Comparison of ENCODE assay signal across 1 cellular context in genomic region chr1:156054500-156055342, GRCh38.
TF ChIP-seq lines count a peak whose summit lies in the region.

Gene LAMTOR2 (plus strand): TSS chr1:156054782. CDS start chr1:156054890, 108 bp downstream.

TF ChIP-seq in HepG2, 621 proteins besides CTCF, POLR2A, EP300 and RAD21 (continued from another document and continues in another):
- TF ChIP-seq, protein P1, sequence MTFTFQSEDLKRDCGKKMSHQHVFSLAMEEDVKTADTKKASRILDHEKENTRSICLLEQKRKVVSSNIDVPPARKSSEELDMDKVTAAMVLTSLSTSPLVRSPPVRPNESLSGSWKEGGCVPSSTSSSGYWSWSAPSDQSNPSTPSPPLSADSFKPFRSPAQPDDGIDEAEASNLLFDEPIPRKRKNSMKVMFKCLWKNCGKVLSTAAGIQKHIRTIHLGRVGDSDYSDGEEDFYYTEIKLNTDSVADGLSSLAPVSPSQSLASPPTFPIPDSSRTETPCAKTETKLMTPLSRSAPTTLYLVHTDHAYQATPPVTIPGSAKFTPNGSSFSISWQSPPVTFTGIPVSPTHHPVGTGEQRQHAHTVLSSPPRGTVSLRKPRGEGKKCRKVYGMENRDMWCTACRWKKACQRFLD (CRISPR knock-in tag; IDR thresholded peaks at IDR 0.05; ENCODE audit: borderline replicate concordance), result 0 out of 2 replicates have a peak, but pooled peaks have one; percentile 56
- TF ChIP-seq ZNF251 (CRISPR knock-in tag; IDR thresholded peaks at IDR 0.05) (no peak), HMG20A (CRISPR knock-in tag; IDR thresholded peaks at IDR 0.05; ENCODE audit: borderline replicate concordance) (no peak), ATRX (CRISPR knock-in tag; IDR thresholded peaks at IDR 0.05; ENCODE audit: borderline replicate concordance) (no peak), REPIN1 (CRISPR knock-in tag; IDR thresholded peaks at IDR 0.05; ENCODE audit: borderline replicate concordance, low read depth) (peak; percentile 49; the same call in 1 of the 2 replicates), HOXA9 (CRISPR knock-in tag; IDR thresholded peaks at IDR 0.05; ENCODE audit: borderline replicate concordance) (no peak), ZSCAN31 (CRISPR knock-in tag; IDR thresholded peaks at IDR 0.05; ENCODE audit: low read depth) (peak; percentile 75; the same call in 1 of the 2 replicates), SP140L (CRISPR knock-in tag; IDR thresholded peaks at IDR 0.05; ENCODE audit: borderline replicate concordance) (no peak), TSC22D2 (CRISPR knock-in tag; IDR thresholded peaks at IDR 0.05; ENCODE audit: borderline replicate concordance) (peak; percentile 45; the same call in 1 of the 2 replicates), ZNF547 (CRISPR knock-in tag; IDR thresholded peaks at IDR 0.05) (peak; percentile 44; the same call in 1 of the 2 replicates), ZFY (CRISPR knock-in tag; IDR thresholded peaks at IDR 0.05) (peak; percentile 97), NFE2 (CRISPR knock-in tag; IDR thresholded peaks at IDR 0.05) (no peak), ARHGAP35 (CRISPR knock-in tag; IDR thresholded peaks at IDR 0.05; ENCODE audit: borderline replicate concordance) (peak; percentile 62; the same call in 1 of the 2 replicates), RFX3 (CRISPR knock-in tag; IDR thresholded peaks at IDR 0.05) (no peak), ARNT2 (CRISPR knock-in tag; IDR thresholded peaks at IDR 0.05; ENCODE audit: low read depth) (peak; percentile 69; the same call in 1 of the 2 replicates), ZKSCAN8 (CRISPR knock-in tag; IDR thresholded peaks at IDR 0.05; ENCODE audit: borderline replicate concordance) (peak; percentile 39; the same call in 1 of the 2 replicates), ZNF503 (CRISPR knock-in tag; IDR thresholded peaks at IDR 0.05) (peak; percentile 41; the same call in 1 of the 2 replicates), HCFC1 (IDR thresholded peaks at IDR 0.05; ENCODE audit: low read depth, low read length) (peak; percentile 99), PHF5A (CRISPR knock-in tag; IDR thresholded peaks at IDR 0.05; ENCODE audit: low read depth, unreplicated experiment) (no peak), POLR2G (IDR thresholded peaks at IDR 0.05; ENCODE audit: low read depth, low read length) (peak; percentile 80), CSRNP2 (CRISPR knock-in tag; conservative IDR thresholded peaks at IDR 0.05; ENCODE audit: low read depth) (no peak), ZKSCAN1 (IDR thresholded peaks at IDR 0.05; ENCODE audit: low read length) (no peak), EHMT2 (IDR thresholded peaks at IDR 0.05; ENCODE audit: borderline replicate concordance, low read depth, low read length) (no peak), JDP2 (CRISPR knock-in tag; IDR thresholded peaks at IDR 0.05; ENCODE audit: borderline replicate concordance) (no peak), RFXANK (CRISPR knock-in tag; IDR thresholded peaks at IDR 0.05) (no peak), TRIM24 (CRISPR knock-in tag; IDR thresholded peaks at IDR 0.05) (no peak), ZNF549 (CRISPR knock-in tag; IDR thresholded peaks at IDR 0.05) (no peak), ZFP1 (CRISPR knock-in tag; IDR thresholded peaks at IDR 0.05) (0 out of 2 replicates have a peak, but pooled peaks have one; percentile 71), NR2F2 (IDR thresholded peaks at IDR 0.05; ENCODE audit: borderline replicate concordance, low read depth) (no peak; the same call in 1 of the 2 replicates), GRHL1 (CRISPR knock-in tag; conservative IDR thresholded peaks at IDR 0.05) (no peak), TARDBP (CRISPR knock-in tag; IDR thresholded peaks at IDR 0.05) (peak; percentile 75), MATR3 (CRISPR knock-in tag; IDR thresholded peaks at IDR 0.05) (no peak), RNF219 (CRISPR knock-in tag; IDR thresholded peaks at IDR 0.05) (0 out of 2 replicates have a peak, but pooled peaks have one; percentile 30), TFDP1 (CRISPR knock-in tag; IDR thresholded peaks at IDR 0.05; ENCODE audit: borderline replicate concordance) (peak; percentile 66; the same call in 1 of the 2 replicates), NR1H2 (CRISPR knock-in tag; IDR thresholded peaks at IDR 0.05; ENCODE audit: borderline replicate concordance, low read depth) (no peak), DNMT3B (CRISPR knock-in tag; conservative IDR thresholded peaks at IDR 0.05) (no peak), ZNF720 (CRISPR knock-in tag; IDR thresholded peaks at IDR 0.05) (no peak), ZNF33A (CRISPR knock-in tag; IDR thresholded peaks at IDR 0.05; ENCODE audit: borderline replicate concordance) (no peak), MAF1 (CRISPR knock-in tag; IDR thresholded peaks at IDR 0.05; ENCODE audit: borderline replicate concordance) (no peak), ZFP90 (CRISPR knock-in tag; IDR thresholded peaks at IDR 0.05; ENCODE audit: borderline replicate concordance) (peak; percentile 76), ZBTB39 (CRISPR knock-in tag; IDR thresholded peaks at IDR 0.05) (0 out of 2 replicates have a peak, but pooled peaks have one; percentile 49), MAFG (CRISPR knock-in tag; IDR thresholded peaks at IDR 0.05) (no peak), ZFX (CRISPR knock-in tag; IDR thresholded peaks at IDR 0.05; ENCODE audit: low read depth) (peak; percentile 92), SIN3A (IDR thresholded peaks at IDR 0.05; ENCODE audit: borderline replicate concordance, low read depth, low read length) (no peak; the same call in 1 of the 2 replicates), ZNF263 (CRISPR knock-in tag; IDR thresholded peaks at IDR 0.05) (peak; percentile 73), SAFB2 (CRISPR knock-in tag; IDR thresholded peaks at IDR 0.05; ENCODE audit: borderline replicate concordance, low read depth) (no peak; the same call in 1 of the 2 replicates), MIER3 (CRISPR knock-in tag; IDR thresholded peaks at IDR 0.05; ENCODE audit: borderline replicate concordance) (0 out of 2 replicates have a peak, but pooled peaks have one; percentile 60), PCBP1 (IDR thresholded peaks at IDR 0.05; ENCODE audit: borderline replicate concordance, low read depth, low read length) (peak; percentile 67; the same call in 1 of the 2 replicates)
- TF ChIP-seq, protein P2, sequence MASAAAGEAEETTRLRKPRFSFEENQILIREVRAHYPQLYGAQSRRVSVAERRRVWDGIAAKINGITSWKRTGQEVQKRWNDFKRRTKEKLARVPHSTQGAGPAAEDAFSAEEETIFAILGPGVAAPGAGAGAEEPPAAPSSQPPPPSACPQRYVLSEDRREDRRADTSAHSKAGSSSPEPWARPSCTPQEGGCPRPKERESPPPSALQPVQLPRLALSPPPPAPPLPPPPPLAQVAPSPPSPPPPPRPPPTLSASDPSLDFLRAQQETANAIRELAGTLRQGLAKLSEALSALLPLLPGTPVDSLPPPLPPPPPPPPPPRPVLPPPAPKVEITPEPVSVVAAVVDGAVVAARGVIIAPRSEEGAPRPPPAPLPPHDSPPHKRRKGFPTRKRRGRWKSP (CRISPR knock-in tag; IDR thresholded peaks at IDR 0.05), result peak; percentile 49; the same call in 1 of the 2 replicates
- TF ChIP-seq, protein P3, sequence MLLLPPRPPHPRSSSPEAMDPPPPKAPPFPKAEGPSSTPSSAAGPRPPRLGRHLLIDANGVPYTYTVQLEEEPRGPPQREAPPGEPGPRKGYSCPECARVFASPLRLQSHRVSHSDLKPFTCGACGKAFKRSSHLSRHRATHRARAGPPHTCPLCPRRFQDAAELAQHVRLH (CRISPR knock-in tag; IDR thresholded peaks at IDR 0.05; ENCODE audit: borderline replicate concordance, low read depth), result peak; percentile 60; the same call in 1 of the 2 replicates
- TF ChIP-seq, protein P4, sequence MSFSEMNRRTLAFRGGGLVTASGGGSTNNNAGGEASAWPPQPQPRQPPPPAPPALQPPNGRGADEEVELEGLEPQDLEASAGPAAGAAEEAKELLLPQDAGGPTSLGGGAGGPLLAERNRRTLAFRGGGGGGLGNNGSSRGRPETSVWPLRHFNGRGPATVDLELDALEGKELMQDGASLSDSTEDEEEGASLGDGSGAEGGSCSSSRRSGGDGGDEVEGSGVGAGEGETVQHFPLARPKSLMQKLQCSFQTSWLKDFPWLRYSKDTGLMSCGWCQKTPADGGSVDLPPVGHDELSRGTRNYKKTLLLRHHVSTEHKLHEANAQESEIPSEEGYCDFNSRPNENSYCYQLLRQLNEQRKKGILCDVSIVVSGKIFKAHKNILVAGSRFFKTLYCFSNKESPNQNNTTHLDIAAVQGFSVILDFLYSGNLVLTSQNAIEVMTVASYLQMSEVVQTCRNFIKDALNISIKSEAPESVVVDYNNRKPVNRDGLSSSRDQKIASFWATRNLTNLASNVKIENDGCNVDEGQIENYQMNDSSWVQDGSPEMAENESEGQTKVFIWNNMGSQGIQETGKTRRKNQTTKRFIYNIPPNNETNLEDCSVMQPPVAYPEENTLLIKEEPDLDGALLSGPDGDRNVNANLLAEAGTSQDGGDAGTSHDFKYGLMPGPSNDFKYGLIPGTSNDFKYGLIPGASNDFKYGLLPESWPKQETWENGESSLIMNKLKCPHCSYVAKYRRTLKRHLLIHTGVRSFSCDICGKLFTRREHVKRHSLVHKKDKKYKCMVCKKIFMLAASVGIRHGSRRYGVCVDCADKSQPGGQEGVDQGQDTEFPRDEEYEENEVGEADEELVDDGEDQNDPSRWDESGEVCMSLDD (CRISPR knock-in tag; IDR thresholded peaks at IDR 0.05; ENCODE audit: borderline replicate concordance), result peak; percentile 81; the same call in 1 of the 2 replicates
